Comparison of ENCODE assay signal across 9 cellular contexts in genomic region chr13:31538067-31539042, GRCh38.
DNase-seq lines count a peak whose midpoint lies in the region; ATAC-seq and TF ChIP-seq lines count a peak whose summit lies in the region.
"Had no signal": no experiment of that assay in that cellular context is flagged by ENCODE, and none has a peak within 500 bp of the region (broad histone marks: within the 10 kb centered on the region; RNA-seq: fewer than 3 reads in every experiment).

No MANE protein-coding gene starts in this region.

- no peak overlapping the region for H3K27ac Mint-ChIP-seq in activated CD8-positive, alpha-beta T cell treated with anti-CD3 and anti-CD28 coated beads, Interleukin-2, amount 10 ng/mL, durations not matched to agents 7 days and 5 days

- CTCF ChIA-PET in AG04450 (lab: Charles Lee): interaction anchor here (0.5 to 3.2 kb wide), 36 partner anchors 8 to 295 kb away, joined by 3 to 140 read pairs (median 6); partner anchors contain the start of gene RXFP2
- CTCF ChIA-PET in activated CD8-positive, alpha-beta T cell treated with anti-CD3 and anti-CD28 coated beads, Interleukin-2, amount 10 ng/mL, durations not matched to agents 7 days and 5 days (lab: Charles Lee): no interaction called here

- WGBS in hepatocyte (ENCODE audit: low lambda C conversion rate, missing lambda C conversion rate): 36% methylated on average over 6 of the region's 6 CpGs

- no peaks in the 10 kb centered on the region for H3K4me1 ChIP-seq in hepatocyte (ENCODE audit: insufficient read depth)

- H3K9me3 ChIP-seq in AG04450 (ENCODE audit: control insufficient read depth, insufficient read depth, low read length): no peaks in the 10 kb centered on the region
- H3K9me3 ChIP-seq in hepatocyte (ENCODE audit: low read depth): no peaks in the 10 kb centered on the region

- H3K27me3 ChIP-seq in AG04450 (ENCODE audit: control insufficient read depth, insufficient read depth, low read length): peaks cover 9% of the 10 kb centered on the region
- no peaks in the 10 kb centered on the region for H3K27me3 ChIP-seq in hepatocyte

- no peak overlapping the region for H3K4me3 Mint-ChIP-seq in activated CD8-positive, alpha-beta T cell treated with anti-CD3 and anti-CD28 coated beads, Interleukin-2, amount 10 ng/mL, durations not matched to agents 7 days and 5 days

- H3K9me2 ChIP-seq in hepatocyte (replicated peaks; ENCODE audit: insufficient read depth): no peaks in the 10 kb centered on the region

- DNase-seq in AG04450 (ENCODE audit: low read depth, low spot score) (no peak), HS-27A (ENCODE audit: low read depth) (peak; percentile 42), T1000 (lab: John Stamatoyannopoulos, UW) (peak; percentile 6), hepatocyte (ENCODE audit: low spot score) (peak; percentile 58), GM13976 (ENCODE audit: low spot score) (no peak), nucleus accumbens (lab: John Stamatoyannopoulos, UW) (no peak)
- DNase-seq in activated CD8-positive, alpha-beta T cell treated with anti-CD3 and anti-CD28 coated beads, Interleukin-2, amount 10 ng/mL, durations not matched to agents 7 days and 5 days: no peak
- DNase-seq in NK-92 treated with Interleukin-12 subunit alpha and Interleukin-12 subunit beta, amount 100 ng/mL, for 24 hours (lab: John Stamatoyannopoulos, UW): no peak
- DNase-seq: stimulated activated CD4-positive, alpha-beta T cell treated with anti-CD3 and anti-CD28 coated beads, Interleukin-4, amount 100 ng/mL, for 1 hour had no signal

- no peak overlapping the region for H2AFZ ChIP-seq in hepatocyte

- in situ Hi-C loops in GM13976 (cut with MboI; ENCODE audit: low sequenced_read_pairs, unreplicated experiment): no loop called here

- POLR2A ChIA-PET in AG04450 (lab: Yijun Ruan, JAX): no interaction called here
- POLR2A ChIA-PET in activated CD8-positive, alpha-beta T cell treated with anti-CD3 and anti-CD28 coated beads, Interleukin-2, amount 10 ng/mL, durations not matched to agents 7 days and 5 days (lab: Charles Lee): no interaction called here

- H3K9me3 Mint-ChIP-seq in activated CD8-positive, alpha-beta T cell treated with anti-CD3 and anti-CD28 coated beads, Interleukin-2, amount 10 ng/mL, durations not matched to agents 7 days and 5 days (ENCODE audit: insufficient read depth): no peaks in the 10 kb centered on the region

- ATAC-seq in activated CD8-positive, alpha-beta T cell treated with anti-CD3 and anti-CD28 coated beads, Interleukin-2, amount 10 ng/mL, durations not matched to agents 7 days and 5 days: no peak

- H3K36me3 ChIP-seq in hepatocyte (replicated peaks; ENCODE audit: insufficient read depth, low read depth): no peaks in the 10 kb centered on the region

- no peaks in the 10 kb centered on the region for H3K27me3 Mint-ChIP-seq in activated CD8-positive, alpha-beta T cell treated with anti-CD3 and anti-CD28 coated beads, Interleukin-2, amount 10 ng/mL, durations not matched to agents 7 days and 5 days (ENCODE audit: low read depth)

- no peaks in the 10 kb centered on the region for H3K79me2 ChIP-seq in hepatocyte

- H3K4me1 Mint-ChIP-seq in activated CD8-positive, alpha-beta T cell treated with anti-CD3 and anti-CD28 coated beads, Interleukin-2, amount 10 ng/mL, durations not matched to agents 7 days and 5 days (ENCODE audit: low read depth): no peaks in the 10 kb centered on the region

- TF ChIP-seq CTCF in AG04450 (IDR thresholded peaks at IDR 0.05; ENCODE audit: low read depth, low read length): peak; percentile 76
- TF ChIP-seq CTCF in hepatocyte (IDR thresholded peaks at IDR 0.05; ENCODE audit: poor library complexity): peak; percentile 69
- TF ChIP-seq CTCF in GM13976 (IDR thresholded peaks at IDR 0.05; ENCODE audit: borderline replicate concordance, control extremely low read depth, extremely low read depth, insufficient read depth, missing control alignments): no peak

- H3K27ac ChIP-seq in AG04450 (ENCODE audit: low read depth, low read length) (no peak overlapping the region), hepatocyte (no peak overlapping the region)

- no peaks in the 10 kb centered on the region for H4K20me1 ChIP-seq in hepatocyte (ENCODE audit: insufficient read depth, poor library complexity, severe bottlenecking)

- H3K4me3 ChIP-seq in AG04450 (ENCODE audit: low read depth, low read length) (no peak overlapping the region), hepatocyte (no peak overlapping the region)

- H3K36me3 Mint-ChIP-seq in activated CD8-positive, alpha-beta T cell treated with anti-CD3 and anti-CD28 coated beads, Interleukin-2, amount 10 ng/mL, durations not matched to agents 7 days and 5 days (ENCODE audit: low read depth): no peaks in the 10 kb centered on the region

- peak overlapping the region; percentile 18 for H3K4me2 ChIP-seq in hepatocyte

Comparison
In these comparisons a context has a peak if more than half of its experiments do, and no peak if none do; other contexts are left out.
1. DNase-seq: peak in HS-27A (single experiment), T1000 (single experiment) and hepatocyte (single experiment); none in AG04450 (single experiment), activated CD8-positive, alpha-beta T cell treated with anti-CD3 and anti-CD28 coated beads, Interleukin-2, amount 10 ng/mL, durations not matched to agents 7 days and 5 days (single experiment), NK-92 treated with Interleukin-12 subunit alpha and Interleukin-12 subunit beta, amount 100 ng/mL, for 24 hours (single experiment), GM13976 (single experiment) and nucleus accumbens (0 of 56).